ENCODE assay signal across 21 cellular contexts in genomic region chr12:46752396-46752795, GRCh38.
DNase-seq lines count a peak whose midpoint lies in the region; ATAC-seq and TF ChIP-seq lines count a peak whose summit lies in the region.
"Had no signal": no experiment of that assay in that cellular context is flagged by ENCODE, and none has a peak within 500 bp of the region (broad histone marks: within the 10 kb centered on the region; RNA-seq: fewer than 3 reads in every experiment).

No MANE protein-coding gene starts in this region.

- no peak overlapping the region for H2AFZ ChIP-seq in mammary epithelial cell (ENCODE audit: low read depth, low read length)
- H2AFZ ChIP-seq: GM23248 had no signal

- H3K9me3 Mint-ChIP-seq in type B pancreatic cell, result no peaks in the 10 kb centered on the region

- H3K79me2 ChIP-seq in mammary epithelial cell (ENCODE audit: insufficient read depth, low read length), result no peaks in the 10 kb centered on the region

- ATAC-seq in HG03175 (IDR thresholded peaks at IDR 0.05; ENCODE audit: unreplicated experiment), result no peak
- ATAC-seq: CD8-positive, alpha-beta T cell; HCT116 had no signal

- H3K36me3 ChIP-seq in mammary epithelial cell (ENCODE audit: insufficient read depth, low read length) (no peaks in the 10 kb centered on the region), breast epithelium (no peaks in the 10 kb centered on the region), adrenal gland (replicated peaks in 1 of 2) (no peaks in the 10 kb centered on the region)
- H3K36me3 ChIP-seq: SJSA1 had no signal

- H3K4me1 Mint-ChIP-seq in type B pancreatic cell (ENCODE audit: unreplicated experiment), result no peaks in the 10 kb centered on the region

- H3K27ac ChIP-seq in mammary epithelial cell (ENCODE audit: insufficient read depth, low read depth, low read length), result no peak overlapping the region
- H3K27ac ChIP-seq in breast epithelium, result no peak overlapping the region
- no peak overlapping the region for H3K27ac ChIP-seq in adrenal gland
- H3K27ac ChIP-seq: GM23248, KMS-11, SJSA1 had no signal

- H3K9me3 ChIP-seq in mammary epithelial cell (replicated peaks; ENCODE audit: insufficient read depth, low read length) (no peaks in the 10 kb centered on the region), breast epithelium (peaks cover 13 to 16% of the 10 kb centered on the region in 2 donors), adrenal gland (replicated peaks in 1 of 3) (peaks cover 0 to 4% (median 0%) of the 10 kb centered on the region in 3 donors)
- H3K9me3 ChIP-seq: SJSA1 had no signal

- H3K27ac Mint-ChIP-seq in type B pancreatic cell, result no peak overlapping the region
- H3K27ac Mint-ChIP-seq: CD8-positive, alpha-beta T cell had no signal

- 40% methylated on average over 2 of the region's 2 CpGs for WGBS in mammary epithelial cell (ENCODE audit: low coverage, missing lambda C conversion rate)
- 82 to 97% (median 88%) methylated on average over 2 of the region's 2 CpGs for WGBS in adrenal gland, 4 donors

- H3K27me3 ChIP-seq in mammary epithelial cell (ENCODE audit: insufficient read depth, low read length) (no peaks in the 10 kb centered on the region), breast epithelium (no peaks in the 10 kb centered on the region), adrenal gland (no peaks in the 10 kb centered on the region)
- H3K27me3 ChIP-seq: SJSA1 had no signal

- DNase-seq in mammary epithelial cell (peak; percentile 60), breast epithelium (ENCODE audit: low spot score in 2 of 2) (no peak), NCI-H1048 (lab: John Stamatoyannopoulos, UW) (peak; percentile 19), amniotic epithelial cell (ENCODE audit: low read depth) (peak; percentile 76), type B pancreatic cell (ENCODE audit: extremely low spot score, unreplicated experiment) (no peak), adrenal gland (no peak), epidermal melanocyte (ENCODE audit: insufficient read length, low spot score) (no peak)
- DNase-seq: 8988T; CD8-positive, alpha-beta T cell; DMS79; GF-D8; GM23248; MM.1S; NCI-H1417 treated with DMSO at 0.1 percent for 48 hours; NCI-H2029; NCI-H2171; NCI-H446 had no signal

- no peaks in the 10 kb centered on the region for H3K36me3 Mint-ChIP-seq in type B pancreatic cell
- H3K36me3 Mint-ChIP-seq: CD8-positive, alpha-beta T cell had no signal

- no peak overlapping the region for H3K4me3 ChIP-seq in mammary epithelial cell (replicated peaks in 1 of 3; ENCODE audit: insufficient read depth in 1 of 3, low read depth in 2 of 3, low read length in 3 of 3)
- H3K4me3 ChIP-seq in breast epithelium, result no peak overlapping the region
- H3K4me3 ChIP-seq in adrenal gland, result no peak overlapping the region
- H3K4me3 ChIP-seq: GM23248, SJSA1 had no signal

- H3K4me3 Mint-ChIP-seq in type B pancreatic cell, result no peak overlapping the region
- H3K4me3 Mint-ChIP-seq: CD8-positive, alpha-beta T cell had no signal

- dilution Hi-C loops in mammary epithelial cell (cut with HindIII; ENCODE audit: low sequenced_read_pairs), result no loop called here

- in situ Hi-C loops in mammary epithelial cell (cut with MboI; ENCODE audit: low sequenced_read_pairs in 2 of 2), result no loop called here

- BruUV-seq in mammary epithelial cell (replicated peaks; lab: Mats Ljungman, UMichigan), result no TSS peak

- H3K9ac ChIP-seq in mammary epithelial cell (ENCODE audit: insufficient read depth, low read length), result no peak overlapping the region
- H3K9ac ChIP-seq: GM23248, KMS-11 had no signal

- H3K4me1 ChIP-seq in mammary epithelial cell (ENCODE audit: insufficient read depth, low read length) (peaks cover 2% of the 10 kb centered on the region), breast epithelium (no peaks in the 10 kb centered on the region), adrenal gland (replicated peaks in 1 of 2) (no peaks in the 10 kb centered on the region)
- H3K4me1 ChIP-seq: SJSA1 had no signal

- TF ChIP-seq POLR2A in breast epithelium (IDR thresholded peaks at IDR 0.05) (no peak), adrenal gland (IDR thresholded peaks at IDR 0.05) (no peak)

- no peak for TF ChIP-seq CTCF in mammary epithelial cell (conservative IDR thresholded peaks at IDR 0.05 in 1 of 2, IDR thresholded peaks at IDR 0.05 in 1 of 2; ENCODE audit: extremely low read depth in 1 of 2, insufficient read depth in 1 of 2, low read depth in 1 of 2, low read length in 2 of 2)
- TF ChIP-seq CTCF in breast epithelium (IDR thresholded peaks at IDR 0.05), result no peak
- TF ChIP-seq CTCF in type B pancreatic cell (conservative IDR thresholded peaks at IDR 0.05), result no peak
- TF ChIP-seq CTCF in adrenal gland (IDR thresholded peaks at IDR 0.05), result no peak

- H3K27me3 Mint-ChIP-seq in type B pancreatic cell, result no peaks in the 10 kb centered on the region

- intact Hi-C loops in mammary epithelial cell (cut with micrococcal nuclease) (no loop called here), breast epithelium (cut with DNase I; ENCODE audit: low total_unique reads) (no loop called here), adrenal gland (cut with DNase I) (no loop called here)

- H3K4me2 ChIP-seq in mammary epithelial cell (ENCODE audit: insufficient read depth, low read depth, low read length), result no peak overlapping the region
- H3K4me2 ChIP-seq: KMS-11 had no signal

- H4K20me1 ChIP-seq in mammary epithelial cell (ENCODE audit: insufficient read depth, low read length), result peaks cover 3% of the 10 kb centered on the region

- CTCF ChIA-PET in mammary epithelial cell (lab: Charles Lee; ENCODE audit: low non-redundant PET), result no interaction called here

Comparison
In these comparisons a context has a peak if more than half of its experiments do, and no peak if none do; other contexts are left out.
1. DNase-seq: peak in mammary epithelial cell (single experiment), NCI-H1048 (single experiment) and amniotic epithelial cell (single experiment); none in breast epithelium (0 of 2), type B pancreatic cell (single experiment), adrenal gland (0 of 7) and epidermal melanocyte (single experiment).